Comparison of ENCODE assay signal across 7 cellular contexts in genomic region chr1:148458901-148459581, GRCh38. TPM values are rescaled to one million over a fixed set of nuclear protein-coding genes. Genes with fewer than 3 reads are reported as not detected.
A peak's percentile ranks its signal among the peaks of the same experiment; 100 is the strongest.
DNase-seq lines count a peak whose midpoint lies in the region; ATAC-seq and TF ChIP-seq lines count a peak whose summit lies in the region.
"Not testable (repeated sequence)": the region's sequence is repeated elsewhere in the genome, so short reads cannot be mapped to it uniquely, and the experiment has no call there.

No MANE protein-coding gene starts in this region.

- H3K9me3 ChIP-seq in breast epithelium, heart left ventricle: not testable (repeated sequence)

- 0 to 1% (median 1%) methylated on average over 18 to 60 of the region's 63 CpGs for WGBS in heart left ventricle, 4 donors

- H3K27me3 ChIP-seq in breast epithelium, heart left ventricle: not testable (repeated sequence)

- H3K4me3 ChIP-seq in breast epithelium (peak overlapping the region; percentile 54 to 88 (median 65)), heart left ventricle (peak overlapping the region; percentile 41 to 70 (median 63))

- H3K36me3 Mint-ChIP-seq in naive B cell: not testable (repeated sequence)

- not testable (repeated sequence) for H3K4me1 ChIP-seq in breast epithelium, heart left ventricle

- not testable (repeated sequence) for H3K36me3 ChIP-seq in breast epithelium, heart left ventricle

- intact Hi-C loops in breast epithelium (cut with DNase I; ENCODE audit: low total_unique reads); heart left ventricle (cut with DNase I): not testable (repeated sequence)

- not testable (repeated sequence) for TF ChIP-seq POLR2A in breast epithelium (IDR thresholded peaks at IDR 0.05); heart left ventricle (IDR thresholded peaks at IDR 0.05)

- ATAC-seq in heart left ventricle; naive B cell (ENCODE audit: low read depth in 2 of 2): not testable (repeated sequence)

- peak overlapping the region; percentile 26 to 94 (median 68) for H3K27ac Mint-ChIP-seq in naive B cell

- H3K27ac ChIP-seq in breast epithelium (peak overlapping the region; percentile 88), heart left ventricle (peak overlapping the region in 7 of 12 donors; percentile 41 to 84 (median 69))

- TF ChIP-seq CTCF in GM20000 (IDR thresholded peaks at IDR 0.05; ENCODE audit: extremely low read depth, missing control alignments); breast epithelium (IDR thresholded peaks at IDR 0.05); heart left ventricle (IDR thresholded peaks at IDR 0.05): not testable (repeated sequence)

- peak overlapping the region; percentile 74 to 97 (median 83) for H3K4me3 Mint-ChIP-seq in naive B cell

- H3K4me1 Mint-ChIP-seq in naive B cell: not testable (repeated sequence)

- DNase-seq in GM20000 (ENCODE audit: low spot score) (peak; percentile 17), OCI-M1 (lab: John Stamatoyannopoulos, UW) (peak; percentile 40), breast epithelium (ENCODE audit: low spot score in 2 of 2) (peak in 1 of 2 donors; percentile 27), heart left ventricle (peak; percentile 9 to 67 (median 21)), naive B cell (peak; percentile 72)
- peak; percentile 12 to 26 (median 20) for DNase-seq in activated CD8-positive, alpha-beta memory T cell treated with anti-CD3 and anti-CD28 coated beads for 48 hours (ENCODE audit: low read depth in 2 of 3, low spot score in 2 of 3)
- DNase-seq in stimulated activated CD4-positive, alpha-beta T cell treated with anti-CD3 and anti-CD28 coated beads, Interleukin-4, amount 100 ng/mL, for 24 hours: peak; percentile 40

- H3K27me3 Mint-ChIP-seq in naive B cell: not testable (repeated sequence)

- H3K9me3 Mint-ChIP-seq in naive B cell: not testable (repeated sequence)

RNA-seq across cellular contexts. Expression of gene PPIAL4G, which starts 24.1 kb away (rescaled TPM):
- under 1 TPM in 2 of 3 donors, not detected in 1; under 0.01 to 0.15 TPM for total RNA-seq in breast epithelium
- total RNA-seq in heart left ventricle: under 1 TPM in 2 of 9 donors, not detected in 7; 0.09 to 0.11 TPM
- not detected for polyA plus RNA-seq in heart left ventricle
- polyA plus RNA-seq in naive B cell (ENCODE audit: low read depth in 6 of 6): under 1 TPM in 2 of 6 donors, not detected in 4; 0.07 to 0.08 TPM
